Comparison of ENCODE assay signal across 22 cellular contexts in the genomic region with DNA sequence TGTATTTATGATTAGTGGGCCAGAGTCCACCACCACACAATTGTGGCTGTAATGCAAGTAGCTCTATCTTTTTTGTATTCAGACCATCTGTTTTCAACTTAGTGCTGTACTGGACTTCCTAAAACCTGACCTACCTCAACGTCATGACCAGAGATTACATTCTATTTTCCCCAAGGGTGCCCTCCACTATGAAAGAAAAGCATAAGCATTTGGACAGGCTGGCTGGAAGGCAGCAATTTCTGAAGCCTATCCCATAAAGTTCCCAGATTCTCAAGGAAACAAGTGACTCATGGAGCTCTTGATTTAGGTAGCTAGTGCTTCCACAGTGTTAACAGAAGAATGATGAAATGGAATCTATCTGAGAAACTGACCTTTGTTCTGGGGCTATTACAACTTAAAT.
DNase-seq lines count a peak whose midpoint lies in the region; ATAC-seq and TF ChIP-seq lines count a peak whose summit lies in the region.
"Had no signal": no experiment of that assay in that cellular context is flagged by ENCODE, and none has a peak within 500 bp of the region (broad histone marks: within the 10 kb centered on the region; RNA-seq: fewer than 3 reads in every experiment).

No MANE protein-coding gene starts in this region.

- no peak overlapping the region for H3K4ac ChIP-seq in IMR-90 (ENCODE audit: low read depth, low read length)

- no peak overlapping the region for H2AK9ac ChIP-seq in IMR-90 (replicated peaks; ENCODE audit: low read depth, low read length, poor library complexity)

- no peaks in the 10 kb centered on the region for H3K79me1 ChIP-seq in IMR-90 (ENCODE audit: low read depth in 1 of 2, low read length in 2 of 2)

- POLR2A ChIA-PET in IMR-90 (lab: Charles Lee; ENCODE audit: unreplicated experiment): no interaction called here

- H3K4me1 Mint-ChIP-seq in chondrocyte (ENCODE audit: low read depth): peaks cover 83% of the 10 kb centered on the region
- no peaks in the 10 kb centered on the region for H3K4me1 Mint-ChIP-seq in T-helper 2 cell treated with Interferon-gamma antibody and Interleukin-4, amounts not matched to agents 5 μg/mL and 100 μg/mL, for 36 hours (ENCODE audit: low read depth)

- H3K36me3 Mint-ChIP-seq in chondrocyte (ENCODE audit: low read depth): peaks cover 35% of the 10 kb centered on the region
- no peaks in the 10 kb centered on the region for H3K36me3 Mint-ChIP-seq in T-helper 2 cell treated with Interferon-gamma antibody and Interleukin-4, amounts not matched to agents 5 μg/mL and 100 μg/mL, for 36 hours (ENCODE audit: low read depth)

- H3K4me2 ChIP-seq in IMR-90 (ENCODE audit: low read depth, low read length): no peak overlapping the region

- no peaks in the 10 kb centered on the region for H3K9me3 Mint-ChIP-seq in chondrocyte (ENCODE audit: low read depth)
- no peaks in the 10 kb centered on the region for H3K9me3 Mint-ChIP-seq in T-helper 2 cell treated with Interferon-gamma antibody and Interleukin-4, amounts not matched to agents 5 μg/mL and 100 μg/mL, for 36 hours
- H3K9me3 Mint-ChIP-seq: CD4-positive, alpha-beta T cell; neural crest cell had no signal

- BruUV-seq in IMR-90 (replicated peaks; lab: Mats Ljungman, UMichigan): no TSS peak

- TF ChIP-seq POLR2A in IMR-90 (IDR thresholded peaks at IDR 0.05; ENCODE audit: low read depth, low read length): no peak

- H3K9me3 ChIP-seq in IMR-90 (ENCODE audit: control insufficient read depth, insufficient read depth, low read length): no peaks in the 10 kb centered on the region
- H3K9me3 ChIP-seq: adrenal gland, testis had no signal

- intact Hi-C loops in IMR-90 (cut with micrococcal nuclease) (no loop called here), dorsolateral prefrontal cortex (cut with DNase I) (no loop called here)

- no peak overlapping the region for H2BK20ac ChIP-seq in IMR-90 (ENCODE audit: low read depth, low read length)

- CTCF ChIA-PET in IMR-90 (lab: Yijun Ruan, JAX): no interaction called here

- in situ Hi-C loops in IMR-90 (cut with MboI; ENCODE audit: low sequenced_read_pairs): no loop called here

- dilution Hi-C loops in IMR-90 (cut with HindIII; ENCODE audit: low sequenced_read_pairs, unreplicated experiment): no loop called here

- no peaks in the 10 kb centered on the region; the same call in 1 of the 2 replicates for H3K4me1 ChIP-seq in IMR-90 (ENCODE audit: control insufficient read depth, insufficient read depth, low read length)
- H3K4me1 ChIP-seq: adrenal gland, foreskin keratinocyte had no signal

- ATAC-seq in IMR-90 (ENCODE audit: low read depth) (peak; percentile 72; the same call in 1 of the 2 replicates), GM19455 (IDR thresholded peaks at IDR 0.05; ENCODE audit: unreplicated experiment) (no peak)
- ATAC-seq: foreskin keratinocyte, HCT116, K562 had no signal

- H3K27me3 Mint-ChIP-seq in chondrocyte (ENCODE audit: low read depth): no peaks in the 10 kb centered on the region
- H3K27me3 Mint-ChIP-seq in T-helper 2 cell treated with Interferon-gamma antibody and Interleukin-4, amounts not matched to agents 5 μg/mL and 100 μg/mL, for 36 hours (ENCODE audit: low read depth): peaks cover 3% of the 10 kb centered on the region

- H3K18ac ChIP-seq in IMR-90 (ENCODE audit: low read depth, low read length): no peak overlapping the region

- no peak overlapping the region for H3K14ac ChIP-seq in IMR-90 (replicated peaks; ENCODE audit: low read depth, low read length)

- no peak overlapping the region for H2AFZ ChIP-seq in IMR-90 (replicated peaks; ENCODE audit: low read length, poor library complexity)

- H4K5ac ChIP-seq in IMR-90 (ENCODE audit: low read depth, low read length): no peak overlapping the region

- TF ChIP-seq CTCF in IMR-90 (conservative IDR thresholded peaks at IDR 0.05; ENCODE audit: low read depth, low read length): no peak
- TF ChIP-seq CTCF in chondrocyte (IDR thresholded peaks at IDR 0.05): no peak
- no peak for TF ChIP-seq CTCF in dorsolateral prefrontal cortex (IDR thresholded peaks at IDR 0.05 in 54 of 56, conservative IDR thresholded peaks at IDR 0.05 in 2 of 56; ENCODE audit: low read depth in 1 of 56, partially characterized antibody in 56 of 56)

- peak overlapping the region; percentile 89 for H3K27ac Mint-ChIP-seq in chondrocyte (ENCODE audit: unreplicated experiment)
- no peak overlapping the region for H3K27ac Mint-ChIP-seq in T-helper 2 cell treated with Interferon-gamma antibody and Interleukin-4, amounts not matched to agents 5 μg/mL and 100 μg/mL, for 36 hours
- H3K27ac Mint-ChIP-seq: CD4-positive, alpha-beta T cell had no signal

- no peak overlapping the region for H2AK5ac ChIP-seq in IMR-90 (ENCODE audit: low read depth, low read length)

- no peaks in the 10 kb centered on the region for H4K20me1 ChIP-seq in IMR-90 (ENCODE audit: insufficient read depth, low read length)

- H3K4me3 ChIP-seq in IMR-90 (ENCODE audit: insufficient read depth, low read depth, low read length): no peak overlapping the region
- no peak overlapping the region for H3K4me3 ChIP-seq in dorsolateral prefrontal cortex
- H3K4me3 ChIP-seq: adrenal gland, K562, testis had no signal

- WGBS in IMR-90 (ENCODE audit: extremely low coverage in 2 of 2, insufficient read length in 1 of 2), 2 experiments: no CpG with 5 or more reads among the region's 1 CpG

- H3K56ac ChIP-seq in IMR-90 (ENCODE audit: extremely low read depth, insufficient read depth, low read length): no peak overlapping the region

- H3K27ac ChIP-seq in IMR-90 (ENCODE audit: insufficient read depth, low read length) (no peak overlapping the region), dorsolateral prefrontal cortex (no peak overlapping the region)
- H3K27ac ChIP-seq: adrenal gland, foreskin keratinocyte, HL-60, WERI-Rb-1 had no signal

- no peak overlapping the region for H4K8ac ChIP-seq in IMR-90 (ENCODE audit: low read depth in 2 of 2, low read length in 2 of 2)

- H3K27me3 ChIP-seq in IMR-90 (ENCODE audit: control insufficient read depth, insufficient read depth, low read length) (no peaks in the 10 kb centered on the region), dorsolateral prefrontal cortex (peaks cover 0 to 10% (median 0%) of the 10 kb centered on the region in 45 donors)
- H3K27me3 ChIP-seq: adrenal gland, foreskin keratinocyte, testis had no signal

- no peak overlapping the region for H3K23ac ChIP-seq in IMR-90 (ENCODE audit: low read depth, low read length)

- no peak overlapping the region for H4K91ac ChIP-seq in IMR-90 (ENCODE audit: insufficient read depth, low read depth, low read length)

- DNase-seq in IMR-90 (peak; percentile 73), chondrocyte (ENCODE audit: low spot score) (no peak), iris pigment epithelial cell (ENCODE audit: low read depth) (peak; percentile 66), stromal cell of bone marrow (ENCODE audit: low read depth) (peak; percentile 90), dorsolateral prefrontal cortex (no peak)
- DNase-seq in T-helper 2 cell treated with Interferon-gamma antibody and Interleukin-4, amounts not matched to agents 5 μg/mL and 100 μg/mL, for 36 hours (ENCODE audit: low spot score): no peak
- DNase-seq: activated CD8-positive, alpha-beta memory T cell treated with anti-CD3 and anti-CD28 coated beads for 24 hours; adrenal gland; CD4-positive, alpha-beta T cell; cortex of kidney; DMS79 treated with DMSO at 0.1 percent for 48 hours; foreskin keratinocyte; NCI-H1105; NCI-H2171; right cardiac atrium; testis had no signal

- no peaks in the 10 kb centered on the region; the same call in 1 of the 2 replicates for H3K36me3 ChIP-seq in IMR-90 (ENCODE audit: control insufficient read depth, insufficient read depth, low read length)
- H3K36me3 ChIP-seq: adrenal gland, WERI-Rb-1 had no signal

- TF ChIP-seq RAD21 in IMR-90 (IDR thresholded peaks at IDR 0.05; ENCODE audit: low read length): no peak

- no peak overlapping the region for H2BK15ac ChIP-seq in IMR-90 (ENCODE audit: low read depth, low read length)

- H2BK120ac ChIP-seq in IMR-90 (ENCODE audit: low read depth, low read length): no peak overlapping the region

- no peak overlapping the region for H3K9ac ChIP-seq in IMR-90 (ENCODE audit: low read depth, low read length)

- H3K9me1 ChIP-seq in IMR-90 (ENCODE audit: insufficient read depth, low read length): no peaks in the 10 kb centered on the region

- no peak overlapping the region for H3K4me3 Mint-ChIP-seq in chondrocyte (ENCODE audit: unreplicated experiment)
- H3K4me3 Mint-ChIP-seq in T-helper 2 cell treated with Interferon-gamma antibody and Interleukin-4, amounts not matched to agents 5 μg/mL and 100 μg/mL, for 36 hours: no peak overlapping the region
- H3K4me3 Mint-ChIP-seq: CD4-positive, alpha-beta T cell; neural crest cell had no signal

- no peak overlapping the region for H2BK5ac ChIP-seq in IMR-90 (ENCODE audit: low read depth, low read length, poor library complexity, severe bottlenecking)

TF ChIP-seq in IMR-90, 13 proteins besides CTCF, POLR2A, EP300 and RAD21:
- no peak for TF ChIP-seq RCOR1 (IDR thresholded peaks at IDR 0.05; ENCODE audit: insufficient replicate concordance, low read length)
- TF ChIP-seq RFX5 (IDR thresholded peaks at IDR 0.05; ENCODE audit: low read depth, low read length): peak; percentile 61; the same call in 1 of the 2 replicates

Comparison
In these comparisons a context has a peak if more than half of its experiments do, and no peak if none do; other contexts are left out.
1. DNase-seq: peak in IMR-90 (single experiment), iris pigment epithelial cell (single experiment) and stromal cell of bone marrow (single experiment); none in chondrocyte (single experiment), dorsolateral prefrontal cortex (0 of 10) and T-helper 2 cell treated with Interferon-gamma antibody and Interleukin-4, amounts not matched to agents 5 μg/mL and 100 μg/mL, for 36 hours (single experiment).